Comparison of ENCODE assay signal across 8 cellular contexts in genomic region chr19:18542936-18543813, GRCh38. TPM values are rescaled to one million over a fixed set of nuclear protein-coding genes. Genes with fewer than 3 reads are reported as not detected.
DNase-seq lines count a peak whose midpoint lies in the region; ATAC-seq lines count a peak whose summit lies in the region.

Gene FKBP8, minus strand, starts transcription at chr19:18543573. Its CDS starts 1,603 bp downstream, at chr19:18541970.

- peak within 1 kb of the TSS; percentile 46 for H3K27ac ChIP-seq in Karpas-422 (ENCODE audit: low read length)
- peak within 1 kb of the TSS; percentile 87 for H3K27ac ChIP-seq in naive thymus-derived CD4-positive, alpha-beta T cell (ENCODE audit: low read depth, low read length)

- H3K36me3 ChIP-seq in Karpas-422 (ENCODE audit: insufficient read depth, low read length) = peaks cover 6% of the 10 kb centered on the region; the same call in 1 of the 2 replicates
- peaks cover 0 to 26% (median 3%) of the 10 kb centered on the region in 3 experiments for H3K36me3 ChIP-seq in naive thymus-derived CD4-positive, alpha-beta T cell (ENCODE audit: control insufficient read depth in 2 of 3, insufficient read depth in 3 of 3, low read length in 3 of 3)

- peak; percentile 78 for ATAC-seq in GM21786 (IDR thresholded peaks at IDR 0.05; ENCODE audit: unreplicated experiment)
- ATAC-seq in naive thymus-derived CD4-positive, alpha-beta T cell = peak; percentile 97
- peak; percentile 94 for ATAC-seq in stimulated activated effector memory CD8-positive, alpha-beta T cell treated with anti-CD3 and anti-CD28 coated beads, Interleukin-12 subunit alpha, Interleukin-12 subunit beta, amount 100 ng/mL, for 72 hours

- no peaks in the 10 kb centered on the region for H3K9me2 ChIP-seq in Karpas-422 (replicated peaks; ENCODE audit: insufficient read depth, low read length)

- no peaks in the 10 kb centered on the region for H3K27me3 ChIP-seq in Karpas-422 (ENCODE audit: low read length)
- no peaks in the 10 kb centered on the region for H3K27me3 ChIP-seq in naive thymus-derived CD4-positive, alpha-beta T cell (ENCODE audit: control insufficient read depth in 2 of 2, insufficient read depth in 2 of 2, low read length in 2 of 2)

- H3K9me3 ChIP-seq in Karpas-422 (ENCODE audit: low read length) = no peaks in the 10 kb centered on the region
- no peaks in the 10 kb centered on the region for H3K9me3 ChIP-seq in naive thymus-derived CD4-positive, alpha-beta T cell (ENCODE audit: control insufficient read depth in 2 of 3, low read length in 3 of 3)

- H3K4me1 ChIP-seq in Karpas-422 (ENCODE audit: low read length) = peaks cover 17% of the 10 kb centered on the region
- peaks cover 15 to 16% of the 10 kb centered on the region in 2 donors for H3K4me1 ChIP-seq in naive thymus-derived CD4-positive, alpha-beta T cell (ENCODE audit: control insufficient read depth in 2 of 2, insufficient read depth in 2 of 2, low read length in 2 of 2)

- peak within 1 kb of the TSS; percentile 77 for H3K9ac ChIP-seq in Karpas-422 (ENCODE audit: low read length)

- no peaks in the 10 kb centered on the region for H3K9me3 Mint-ChIP-seq in naive thymus-derived CD4-positive, alpha-beta T cell
- H3K9me3 Mint-ChIP-seq in stimulated activated effector memory CD8-positive, alpha-beta T cell treated with anti-CD3 and anti-CD28 coated beads, Interleukin-12 subunit alpha, Interleukin-12 subunit beta, amount 100 ng/mL, for 72 hours = no peaks in the 10 kb centered on the region

- H4K20me1 ChIP-seq in Karpas-422 (ENCODE audit: insufficient read depth, low read depth, low read length) = no peaks in the 10 kb centered on the region

- intact Hi-C loops in naive thymus-derived CD4-positive, alpha-beta T cell (cut with micrococcal nuclease) = loop anchor here (1.0 to 5.0 kb wide), 5 partner anchors 14 to 376 kb away; partner anchors contain the start of genes COPE (in 1 of the 2), DDX49 (in 1 of the 2), ELL (in 1 of the 2) and KLHL26 (in 1 of the 2)

- POLR2A ChIA-PET in naive thymus-derived CD4-positive, alpha-beta T cell (lab: Charles Lee) = interaction anchor here (0.6 to 2.8 kb wide), 20 partner anchors 10 to 378 kb away, joined by 3 to 42 read pairs (median 3); partner anchors contain the start of genes ELL, KXD1, REX1BD and UBA52

- peaks cover 18% of the 10 kb centered on the region for H3K79me2 ChIP-seq in Karpas-422 (ENCODE audit: low read length)

- peaks cover 14 to 31% (median 26%) of the 10 kb centered on the region in 7 donors for H3K4me1 Mint-ChIP-seq in naive thymus-derived CD4-positive, alpha-beta T cell
- H3K4me1 Mint-ChIP-seq in stimulated activated effector memory CD8-positive, alpha-beta T cell treated with anti-CD3 and anti-CD28 coated beads, Interleukin-12 subunit alpha, Interleukin-12 subunit beta, amount 100 ng/mL, for 72 hours = peaks cover 32% of the 10 kb centered on the region

- peak within 1 kb of the TSS; percentile 81 for H3K4me2 ChIP-seq in Karpas-422 (ENCODE audit: low read depth, low read length, poor library complexity, severe bottlenecking)

- DNase-seq in DMS153 (lab: John Stamatoyannopoulos, UW) = peak; percentile 62
- DNase-seq in Karpas-422 = peak; percentile 96
- peak; percentile 95 for DNase-seq in RPMI8226
- peak; percentile 90 to 91 for DNase-seq in activated T-helper 1 cell treated with anti-CD3 and anti-CD28 coated beads, Interleukin-2, amount 50 U/mL, for 16 hours (ENCODE audit: low read depth in 1 of 2, low spot score in 1 of 2)
- DNase-seq in fibroblast of gingiva (ENCODE audit: low read depth) = peak; percentile 85
- DNase-seq in naive thymus-derived CD4-positive, alpha-beta T cell = peak; percentile 84 to 95 (median 91)
- DNase-seq in stimulated activated effector memory CD8-positive, alpha-beta T cell treated with anti-CD3 and anti-CD28 coated beads, Interleukin-12 subunit alpha, Interleukin-12 subunit beta, amount 100 ng/mL, for 72 hours (ENCODE audit: low spot score in 2 of 2) = peak; percentile 92 to 98

- peak within 1 kb of the TSS; percentile 77 for H3K4me3 ChIP-seq in Karpas-422 (ENCODE audit: low read length)
- peak within 1 kb of the TSS; percentile 68 for H3K4me3 ChIP-seq in naive thymus-derived CD4-positive, alpha-beta T cell (ENCODE audit: low read length)

- peak within 1 kb of the TSS; percentile 75; the same call in 1 of the 2 replicates for H2AFZ ChIP-seq in Karpas-422 (ENCODE audit: low read length)

- no peaks in the 10 kb centered on the region for H3K27me3 Mint-ChIP-seq in naive thymus-derived CD4-positive, alpha-beta T cell

- peaks cover 0 to 5% (median 0%) of the 10 kb centered on the region in 5 donors for H3K36me3 Mint-ChIP-seq in naive thymus-derived CD4-positive, alpha-beta T cell
- H3K36me3 Mint-ChIP-seq in stimulated activated effector memory CD8-positive, alpha-beta T cell treated with anti-CD3 and anti-CD28 coated beads, Interleukin-12 subunit alpha, Interleukin-12 subunit beta, amount 100 ng/mL, for 72 hours = peaks cover 65% of the 10 kb centered on the region

- CTCF ChIA-PET in naive thymus-derived CD4-positive, alpha-beta T cell (lab: Charles Lee) = interaction anchor here (0.6 to 2.5 kb wide), 5 partner anchors 15 to 155 kb away, joined by 3 to 9 read pairs (median 3); partner anchors contain the start of gene KXD1

- peak within 1 kb of the TSS; percentile 89 to 100 (median 97) for H3K27ac Mint-ChIP-seq in naive thymus-derived CD4-positive, alpha-beta T cell
- H3K27ac Mint-ChIP-seq in stimulated activated effector memory CD8-positive, alpha-beta T cell treated with anti-CD3 and anti-CD28 coated beads, Interleukin-12 subunit alpha, Interleukin-12 subunit beta, amount 100 ng/mL, for 72 hours = peak within 1 kb of the TSS; percentile 97

- H3K4me3 Mint-ChIP-seq in naive thymus-derived CD4-positive, alpha-beta T cell = peak within 1 kb of the TSS; percentile 90 to 99 (median 94)
- H3K4me3 Mint-ChIP-seq in stimulated activated effector memory CD8-positive, alpha-beta T cell treated with anti-CD3 and anti-CD28 coated beads, Interleukin-12 subunit alpha, Interleukin-12 subunit beta, amount 100 ng/mL, for 72 hours = peak within 1 kb of the TSS; percentile 94

RNA-seq across cellular contexts. Expression of gene FKBP8, which starts in this region (rescaled TPM):
- total RNA-seq in Karpas-422 (2014; rRNA removed; shearing (Covaris generic); ENCODE audit: low replicate concordance) = 92.6 and 255 TPM in 2 replicates
- total RNA-seq in naive thymus-derived CD4-positive, alpha-beta T cell = 100 to 1,000 TPM; 137 to 241 (median 221) TPM
- polyA plus RNA-seq in naive thymus-derived CD4-positive, alpha-beta T cell = 100 to 1,000 TPM in 1 of 2 donors, 10 to 100 TPM in 1; 96.9 to 155 TPM

Comparison
In these comparisons a context has a peak if more than half of its experiments do, and no peak if none do; other contexts are left out.
1. Peak in every context shown above with its lines: DNase-seq, ATAC-seq, H3K4me3 ChIP-seq and H3K27ac ChIP-seq.